In the genomic region with DNA sequence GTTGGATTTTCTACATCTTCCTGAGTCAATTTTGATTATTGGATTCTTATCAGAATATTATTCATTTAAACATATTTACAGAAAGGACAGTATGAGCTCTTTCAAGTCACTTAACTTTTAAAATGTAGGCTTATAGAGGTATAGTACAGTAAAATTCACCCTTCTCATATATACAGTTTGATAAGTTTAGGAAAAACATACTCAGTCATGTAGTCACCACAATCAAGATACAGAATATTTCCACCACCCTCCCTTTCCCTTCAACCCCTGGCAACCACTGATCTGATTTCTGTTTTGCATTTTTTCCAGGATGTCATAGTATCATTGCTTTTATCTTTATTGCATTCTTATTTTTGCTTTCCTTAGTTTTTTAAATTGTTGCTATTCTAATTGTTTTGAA, we compare ENCODE assay signal across 39 cellular contexts. TPM values are rescaled to one million over a fixed set of nuclear protein-coding genes. Genes with fewer than 3 reads are reported as not detected.
"Had no signal": no experiment of that assay in that cellular context is flagged by ENCODE, and none has a peak within 500 bp of the region (broad histone marks: within the 10 kb centered on the region; RNA-seq: fewer than 3 reads in every experiment).

No MANE protein-coding gene starts in this region.

- H3K9me3 Mint-ChIP-seq: activated B cell treated with CpG ODN at 0.5 μM for 24 hours; activated CD4-positive, alpha-beta memory T cell treated with anti-CD3 and anti-CD28 coated beads for 36 hours; activated naive CD4-positive, alpha-beta T cell treated with anti-CD3 and anti-CD28 coated beads for 36 hours; activated naive CD4-positive, alpha-beta T cell treated with anti-CD3 and anti-CD28 coated beads, Interleukin-2, amount 50 U/mL, for 72 hours; activated T-cell treated with anti-CD3 and anti-CD28 coated beads, Interleukin-2, amount 50 U/mL, for 4 hours; activated T-helper 1 cell treated with anti-CD3 and anti-CD28 coated beads, Interleukin-12 subunit alpha, Interleukin-12 subunit beta, Interleukin-2, Interleukin-4 antibody, amounts not matched to agents 30 ng/mL and 10 ng/mL and 1 ng/mL, durations not matched to agents 14 hours and 24 hours and 36 hours had no signal

- H3K4me3 Mint-ChIP-seq: activated B cell treated with CpG ODN at 0.5 μM for 24 hours; activated CD4-positive, alpha-beta memory T cell treated with anti-CD3 and anti-CD28 coated beads for 36 hours; activated naive CD4-positive, alpha-beta T cell treated with anti-CD3 and anti-CD28 coated beads for 36 hours; activated T-cell treated with anti-CD3 and anti-CD28 coated beads, Interleukin-2, amount 50 U/mL, for 4 hours; activated T-helper 1 cell treated with anti-CD3 and anti-CD28 coated beads, Interleukin-12 subunit alpha, Interleukin-12 subunit beta, Interleukin-2, Interleukin-4 antibody, amounts not matched to agents 30 ng/mL and 10 ng/mL and 1 ng/mL, durations not matched to agents 14 hours and 24 hours and 36 hours had no signal

- H3K27ac Mint-ChIP-seq: activated B cell treated with CpG ODN at 0.5 μM for 24 hours; activated CD4-positive, alpha-beta memory T cell treated with anti-CD3 and anti-CD28 coated beads for 36 hours; activated naive CD4-positive, alpha-beta T cell treated with anti-CD3 and anti-CD28 coated beads for 36 hours; activated naive CD4-positive, alpha-beta T cell treated with anti-CD3 and anti-CD28 coated beads, Interleukin-2, amount 50 U/mL, for 72 hours; activated T-helper 1 cell treated with anti-CD3 and anti-CD28 coated beads, Interleukin-12 subunit alpha, Interleukin-12 subunit beta, Interleukin-2, Interleukin-4 antibody, amounts not matched to agents 30 ng/mL and 10 ng/mL and 1 ng/mL, durations not matched to agents 14 hours and 24 hours and 36 hours had no signal

- H3K36me3 ChIP-seq: ascending aorta, breast epithelium, Peyer's patch had no signal

- H3K27ac ChIP-seq: ascending aorta, body of pancreas, breast epithelium, Peyer's patch, RWPE1, VCaP had no signal

- H3K4me3 ChIP-seq: ascending aorta, body of pancreas, breast epithelium, Peyer's patch had no signal

- H3K4me1 Mint-ChIP-seq: activated B cell treated with CpG ODN at 0.5 μM for 24 hours had no signal

- ATAC-seq: activated naive CD4-positive, alpha-beta T cell treated with anti-CD3 and anti-CD28 coated beads, Interleukin-2, amount 50 U/mL, for 72 hours; activated T-cell treated with anti-CD3 and anti-CD28 coated beads, Interleukin-2, amount 50 U/mL, for 4 hours; body of pancreas; PC-3; Right ventricle myocardium inferior had no signal

- H3K9me3 ChIP-seq: ascending aorta, body of pancreas, breast epithelium, Peyer's patch had no signal

- H3K27me3 Mint-ChIP-seq: activated B cell treated with CpG ODN at 0.5 μM for 24 hours had no signal

- H3K27me3 ChIP-seq: ascending aorta, body of pancreas, breast epithelium, Peyer's patch had no signal

- H3K36me3 Mint-ChIP-seq: activated CD4-positive, alpha-beta memory T cell treated with anti-CD3 and anti-CD28 coated beads for 36 hours; activated naive CD4-positive, alpha-beta T cell treated with anti-CD3 and anti-CD28 coated beads, Interleukin-2, amount 50 U/mL, for 72 hours had no signal

- DNase-seq: activated B cell treated with CpG ODN at 0.5 μM for 24 hours; activated CD4-positive, alpha-beta memory T cell treated with anti-CD3 and anti-CD28 coated beads for 36 hours; activated CD4-positive, alpha-beta T cell treated with anti-CD3 and anti-CD28 coated beads for 4 hours; activated CD4-positive, alpha-beta T cell treated with anti-CD3 and anti-CD28 coated beads, Interleukin-2, amount 50 U/mL, for 1 hour; activated CD4-positive, CD25-positive, alpha-beta regulatory T cell treated with anti-CD3 and anti-CD28 coated beads, Interleukin-2, amount 50 U/mL, for 72 hours; activated CD8-positive, alpha-beta memory T cell treated with anti-CD3 and anti-CD28 coated beads, Interleukin-2, amount 50 U/mL, for 4 hours; activated gamma-delta T cell treated with Interleukin-2 at 50 U/mL for 16 hours; activated naive CD4-positive, alpha-beta T cell treated with anti-CD3 and anti-CD28 coated beads for 36 hours; activated T-cell treated with anti-CD3 and anti-CD28 coated beads for 4 hours; activated T-cell treated with anti-CD3 and anti-CD28 coated beads, Interleukin-2, amount 50 U/mL, for 4 hours; amygdala; body of pancreas; Kasumi-1; KG1; MM.1S; MV-4-11; NCI-H1092; NCI-H1417 treated with DMSO at 0.1 percent for 48 hours; NCI-H187 treated with DMSO at 0.1 percent for 48 hours; NCI-H2081 treated with DMSO at 0.1 percent for 48 hours; NCI-H345; NCI-H524 treated with DMSO at 0.1 percent for 48 hours; PC-3; Peyer's patch; SIG-M5; SW 1271; T-helper 1 cell; T-helper 2 cell; T1000 had no signal

- H3K4me1 ChIP-seq: ascending aorta, body of pancreas, breast epithelium, Peyer's patch had no signal

RNA-seq across cellular contexts. Expression of a gene that starts 9.3 kb away (rescaled TPM):
- total RNA-seq: activated B cell treated with CpG ODN at 0.5 μM for 24 hours; activated CD4-positive, alpha-beta memory T cell treated with anti-CD3 and anti-CD28 coated beads for 36 hours; activated naive CD4-positive, alpha-beta T cell treated with anti-CD3 and anti-CD28 coated beads for 36 hours; ascending aorta; cardiac septum; NCI-H460; PC-3 had no signal

RNA-seq across cellular contexts. Expression of a gene that starts 22.0 kb away (rescaled TPM):
- total RNA-seq: activated B cell treated with CpG ODN at 0.5 μM for 24 hours; activated CD4-positive, alpha-beta memory T cell treated with anti-CD3 and anti-CD28 coated beads for 36 hours; activated naive CD4-positive, alpha-beta T cell treated with anti-CD3 and anti-CD28 coated beads for 36 hours; activated naive CD4-positive, alpha-beta T cell treated with anti-CD3 and anti-CD28 coated beads, Interleukin-2, amount 50 U/mL, for 72 hours; activated T-cell treated with anti-CD3 and anti-CD28 coated beads, Interleukin-2, amount 50 U/mL, for 4 hours; activated T-helper 1 cell treated with anti-CD3 and anti-CD28 coated beads, Interleukin-12 subunit alpha, Interleukin-12 subunit beta, Interleukin-2, Interleukin-4 antibody, amounts not matched to agents 30 ng/mL and 10 ng/mL and 1 ng/mL, durations not matched to agents 14 hours and 24 hours and 36 hours; ascending aorta; body of pancreas; breast epithelium; cardiac septum; NCI-H460; PC-3; Peyer's patch had no signal

RNA-seq across cellular contexts. Expression of a gene that starts 29.9 kb away (rescaled TPM):
- total RNA-seq: activated B cell treated with CpG ODN at 0.5 μM for 24 hours; activated CD4-positive, alpha-beta memory T cell treated with anti-CD3 and anti-CD28 coated beads for 36 hours; activated naive CD4-positive, alpha-beta T cell treated with anti-CD3 and anti-CD28 coated beads for 36 hours; activated T-cell treated with anti-CD3 and anti-CD28 coated beads, Interleukin-2, amount 50 U/mL, for 4 hours; activated T-helper 1 cell treated with anti-CD3 and anti-CD28 coated beads, Interleukin-12 subunit alpha, Interleukin-12 subunit beta, Interleukin-2, Interleukin-4 antibody, amounts not matched to agents 30 ng/mL and 10 ng/mL and 1 ng/mL, durations not matched to agents 14 hours and 24 hours and 36 hours; ascending aorta; body of pancreas; breast epithelium; cardiac septum; NCI-H460; PC-3; Peyer's patch; Right ventricle myocardium inferior had no signal
- polyA plus RNA-seq: adipose tissue had no signal

RNA-seq across cellular contexts. Expression of a gene that starts 47.1 kb away (rescaled TPM):
- total RNA-seq: activated B cell treated with CpG ODN at 0.5 μM for 24 hours; activated CD4-positive, alpha-beta memory T cell treated with anti-CD3 and anti-CD28 coated beads for 36 hours; activated naive CD4-positive, alpha-beta T cell treated with anti-CD3 and anti-CD28 coated beads for 36 hours; activated naive CD4-positive, alpha-beta T cell treated with anti-CD3 and anti-CD28 coated beads, Interleukin-2, amount 50 U/mL, for 72 hours; activated T-cell treated with anti-CD3 and anti-CD28 coated beads, Interleukin-2, amount 50 U/mL, for 4 hours; activated T-helper 1 cell treated with anti-CD3 and anti-CD28 coated beads, Interleukin-12 subunit alpha, Interleukin-12 subunit beta, Interleukin-2, Interleukin-4 antibody, amounts not matched to agents 30 ng/mL and 10 ng/mL and 1 ng/mL, durations not matched to agents 14 hours and 24 hours and 36 hours; ascending aorta; body of pancreas; breast epithelium; cardiac septum; NCI-H460; PC-3; Peyer's patch; Right ventricle myocardium inferior had no signal
- polyA plus RNA-seq: adipose tissue had no signal
